Comparison of ENCODE assay signal across 27 cellular contexts in genomic region chr14:61160798-61161197, GRCh38.
A peak's percentile ranks its signal among the peaks of the same experiment; 100 is the strongest.
DNase-seq lines count a peak whose midpoint lies in the region; ATAC-seq, FAIRE-seq and TF ChIP-seq lines count a peak whose summit lies in the region.
"Had no signal": no experiment of that assay in that cellular context is flagged by ENCODE, and none has a peak within 500 bp of the region (broad histone marks: within the 10 kb centered on the region; RNA-seq: fewer than 3 reads in every experiment).

No MANE protein-coding gene starts in this region.

- H3K36me3 ChIP-seq in esophagus muscularis mucosa, result no peaks in the 10 kb centered on the region
- H3K36me3 ChIP-seq: BE2C; BLaER1 treated with 17β-estradiol and CSF1 and Interleukin-3, amounts not matched to agents 10 nM and 100 nM; HAP-1 had no signal

- no peak for TF ChIP-seq POLR2A in esophagus muscularis mucosa (IDR thresholded peaks at IDR 0.05; ENCODE audit: low read depth)

- no peak overlapping the region for H3K4me3 ChIP-seq in esophagus muscularis mucosa
- H3K4me3 ChIP-seq: BLaER1 treated with 17β-estradiol and CSF1 and Interleukin-3, amounts not matched to agents 10 nM and 100 nM; GM12878; HAP-1 had no signal

- intact Hi-C loops in esophagus muscularis mucosa (cut with DNase I), result no loop called here

- TF ChIP-seq EP300 in esophagus muscularis mucosa (IDR thresholded peaks at IDR 0.05), result no peak

- DNase-seq in NCI-H82 (lab: John Stamatoyannopoulos, UW), result peak; percentile 2
- DNase-seq in NCI-H82 treated with DMSO at 0.1 percent for 48 hours (lab: John Stamatoyannopoulos, UW; ENCODE audit: unreplicated experiment), result no peak
- DNase-seq in HTR-8/SVneo (ENCODE audit: insufficient read length, low spot score), result no peak
- DNase-seq in NAMALWA (ENCODE audit: low spot score), result peak; percentile 47
- peak; percentile 4 for DNase-seq in esophagus muscularis mucosa (ENCODE audit: extremely low spot score)
- DNase-seq: ACHN; AML-193; BE2C; CD4-positive, alpha-beta T cell; CD8-positive, alpha-beta memory T cell; DMS 273 treated with DMSO at 0.1 percent for 48 hours; DMS79; EL; GDM1; GOT3; HFFc6 had no signal

- no peaks in the 10 kb centered on the region for H3K4me1 ChIP-seq in esophagus muscularis mucosa
- H3K4me1 ChIP-seq: BE2C; BLaER1 treated with 17β-estradiol and CSF1 and Interleukin-3, amounts not matched to agents 10 nM and 100 nM; HAP-1 had no signal

- H3K27ac ChIP-seq in esophagus muscularis mucosa (replicated peaks in 1 of 4), result no peak overlapping the region
- H3K27ac ChIP-seq: 22Rv1; BLaER1 treated with 17β-estradiol and CSF1 and Interleukin-3, amounts not matched to agents 10 nM and 100 nM had no signal

- FAIRE-seq in HTR-8/SVneo (lab: Jason Lieb, UNC), result peak; percentile 94
- FAIRE-seq: A204.1, D721Med, GM12878, GM19239, H54 had no signal

- H3K27me3 ChIP-seq in esophagus muscularis mucosa, result no peaks in the 10 kb centered on the region
- H3K27me3 ChIP-seq: BE2C; BLaER1 treated with 17β-estradiol and CSF1 and Interleukin-3, amounts not matched to agents 10 nM and 100 nM had no signal

- TF ChIP-seq CTCF in esophagus muscularis mucosa (IDR thresholded peaks at IDR 0.05), result no peak

- H3K9me3 ChIP-seq in esophagus muscularis mucosa, result no peaks in the 10 kb centered on the region
- H3K9me3 ChIP-seq: BE2C, HAP-1 had no signal

- ATAC-seq in GM21447 (IDR thresholded peaks at IDR 0.05; ENCODE audit: unreplicated experiment) (no peak), HG02885 (IDR thresholded peaks at IDR 0.05; ENCODE audit: poor library complexity, unreplicated experiment) (no peak), HG02970 (IDR thresholded peaks at IDR 0.05; ENCODE audit: low FRiP score, unreplicated experiment) (no peak)
- ATAC-seq: GM12878 had no signal

- WGBS in esophagus muscularis mucosa, result 91% methylated on average over 2 of the region's 2 CpGs

Comparison
In these comparisons a context has a peak if more than half of its experiments do, and no peak if none do; other contexts are left out.
1. DNase-seq: peak in NCI-H82 (single experiment), NAMALWA (single experiment) and esophagus muscularis mucosa (single experiment); none in NCI-H82 treated with DMSO at 0.1 percent for 48 hours (single experiment) and HTR-8/SVneo (single experiment).